13 cellular contexts compared by ENCODE assay signal in genomic region chr1:53366901-53367502, GRCh38. TPM values are rescaled to one million over a fixed set of nuclear protein-coding genes. Genes with fewer than 3 reads are reported as not detected.
A peak's percentile ranks its signal among the peaks of the same experiment; 100 is the strongest.
DNase-seq lines count a peak whose midpoint lies in the region; ATAC-seq and TF ChIP-seq lines count a peak whose summit lies in the region.
"Had no signal": no experiment of that assay in that cellular context is flagged by ENCODE, and none has a peak within 500 bp of the region (broad histone marks: within the 10 kb centered on the region; RNA-seq: fewer than 3 reads in every experiment).

No MANE protein-coding gene starts in this region.

- peaks cover 35% of the 10 kb centered on the region for H3K4me1 Mint-ChIP-seq in activated CD4-positive, alpha-beta T cell treated with anti-CD3 and anti-CD28 coated beads, Interleukin-2, amount 10 ng/mL, durations not matched to agents 7 days and 5 days
- H3K4me1 Mint-ChIP-seq in chondrocyte (ENCODE audit: low read depth): no peaks in the 10 kb centered on the region
- H3K4me1 Mint-ChIP-seq in stimulated activated naive B cell treated with anti-CD40 and anti-IgM and Interleukin-4, amounts not matched to agents 10 μg/mL and 1 μg/mL and 100 μg/mL, for 72 hours: peaks cover 26 to 41% of the 10 kb centered on the region in 2 donors
- peaks cover 17% of the 10 kb centered on the region for H3K4me1 Mint-ChIP-seq in T-helper 2 cell treated with Interferon-gamma antibody and Interleukin-4, amounts not matched to agents 5 μg/mL and 100 μg/mL, for 36 hours (ENCODE audit: low read depth)

- CTCF ChIA-PET in activated CD4-positive, alpha-beta T cell treated with anti-CD3 and anti-CD28 coated beads, Interleukin-2, amount 10 ng/mL, durations not matched to agents 7 days and 5 days (lab: Charles Lee): interaction anchor here (1.8 kb wide), 1 partner anchor 11 kb away, joined by 8 read pairs; no protein-coding TSS in a partner anchor

- no peak for DNase-seq in activated CD4-positive, alpha-beta T cell treated with anti-CD3 and anti-CD28 coated beads, Interleukin-2, amount 10 ng/mL, durations not matched to agents 7 days and 5 days
- no peak for DNase-seq in activated CD4-positive, alpha-beta T cell treated with anti-CD3 and anti-CD28 coated beads for 4 hours
- DNase-seq in chondrocyte (ENCODE audit: low spot score) (peak; percentile 73), foreskin melanocyte (no peak), NCI-H1417 treated with DMSO at 0.1 percent for 48 hours (lab: John Stamatoyannopoulos, UW) (no peak)
- DNase-seq in stimulated activated naive B cell treated with anti-CD40 and anti-IgM and Interleukin-4, amounts not matched to agents 10 μg/mL and 1 μg/mL and 100 μg/mL, for 72 hours: no peak
- DNase-seq in T-helper 2 cell treated with Interferon-gamma antibody and Interleukin-4, amounts not matched to agents 5 μg/mL and 100 μg/mL, for 36 hours (ENCODE audit: low spot score): no peak
- DNase-seq: activated CD4-positive, alpha-beta T cell treated with anti-CD3 and anti-CD28 coated beads, Interleukin-2, amount 50 U/mL, for 4 hours; Calu3; HFFc6; PC-9 had no signal

- H3K36me3 Mint-ChIP-seq in activated CD4-positive, alpha-beta T cell treated with anti-CD3 and anti-CD28 coated beads, Interleukin-2, amount 10 ng/mL, durations not matched to agents 7 days and 5 days (ENCODE audit: low read depth): peaks cover 2% of the 10 kb centered on the region
- no peaks in the 10 kb centered on the region for H3K36me3 Mint-ChIP-seq in chondrocyte (ENCODE audit: low read depth)
- peaks cover 2 to 14% of the 10 kb centered on the region in 2 donors for H3K36me3 Mint-ChIP-seq in stimulated activated naive B cell treated with anti-CD40 and anti-IgM and Interleukin-4, amounts not matched to agents 10 μg/mL and 1 μg/mL and 100 μg/mL, for 72 hours
- no peaks in the 10 kb centered on the region for H3K36me3 Mint-ChIP-seq in T-helper 2 cell treated with Interferon-gamma antibody and Interleukin-4, amounts not matched to agents 5 μg/mL and 100 μg/mL, for 36 hours (ENCODE audit: low read depth)

- peak overlapping the region; percentile 79 for H3K4me3 Mint-ChIP-seq in activated CD4-positive, alpha-beta T cell treated with anti-CD3 and anti-CD28 coated beads, Interleukin-2, amount 10 ng/mL, durations not matched to agents 7 days and 5 days
- no peak overlapping the region for H3K4me3 Mint-ChIP-seq in chondrocyte (ENCODE audit: unreplicated experiment)
- H3K4me3 Mint-ChIP-seq in stimulated activated naive B cell treated with anti-CD40 and anti-IgM and Interleukin-4, amounts not matched to agents 10 μg/mL and 1 μg/mL and 100 μg/mL, for 72 hours: peak overlapping the region; percentile 90 to 93
- H3K4me3 Mint-ChIP-seq in T-helper 2 cell treated with Interferon-gamma antibody and Interleukin-4, amounts not matched to agents 5 μg/mL and 100 μg/mL, for 36 hours: no peak overlapping the region
- H3K4me3 Mint-ChIP-seq: HFFc6 had no signal

- POLR2A ChIA-PET in activated CD4-positive, alpha-beta T cell treated with anti-CD3 and anti-CD28 coated beads, Interleukin-2, amount 10 ng/mL, durations not matched to agents 7 days and 5 days (lab: Charles Lee): interaction anchor here (1.4 kb wide), 1 partner anchor 47 kb away, joined by 3 read pairs; no protein-coding TSS in a partner anchor

- H3K27me3 Mint-ChIP-seq in activated CD4-positive, alpha-beta T cell treated with anti-CD3 and anti-CD28 coated beads, Interleukin-2, amount 10 ng/mL, durations not matched to agents 7 days and 5 days: no peaks in the 10 kb centered on the region
- peaks cover 3% of the 10 kb centered on the region for H3K27me3 Mint-ChIP-seq in chondrocyte (ENCODE audit: low read depth)
- H3K27me3 Mint-ChIP-seq in stimulated activated naive B cell treated with anti-CD40 and anti-IgM and Interleukin-4, amounts not matched to agents 10 μg/mL and 1 μg/mL and 100 μg/mL, for 72 hours: no peaks in the 10 kb centered on the region
- peaks cover 6% of the 10 kb centered on the region for H3K27me3 Mint-ChIP-seq in T-helper 2 cell treated with Interferon-gamma antibody and Interleukin-4, amounts not matched to agents 5 μg/mL and 100 μg/mL, for 36 hours (ENCODE audit: low read depth)

- no peaks in the 10 kb centered on the region for H3K9me3 ChIP-seq in KOPT-K1 (ENCODE audit: insufficient read depth, low read length, poor library complexity, severe bottlenecking)
- H3K9me3 ChIP-seq: A549 had no signal

- peak overlapping the region; percentile 92 for H3K27ac Mint-ChIP-seq in activated CD4-positive, alpha-beta T cell treated with anti-CD3 and anti-CD28 coated beads, Interleukin-2, amount 10 ng/mL, durations not matched to agents 7 days and 5 days
- H3K27ac Mint-ChIP-seq in chondrocyte (ENCODE audit: unreplicated experiment): no peak overlapping the region
- H3K27ac Mint-ChIP-seq in stimulated activated naive B cell treated with anti-CD40 and anti-IgM and Interleukin-4, amounts not matched to agents 10 μg/mL and 1 μg/mL and 100 μg/mL, for 72 hours: peak overlapping the region; percentile 56
- H3K27ac Mint-ChIP-seq in T-helper 2 cell treated with Interferon-gamma antibody and Interleukin-4, amounts not matched to agents 5 μg/mL and 100 μg/mL, for 36 hours: no peak overlapping the region
- H3K27ac Mint-ChIP-seq: HFFc6 had no signal

- peak overlapping the region; percentile 65 for H3K27ac ChIP-seq in KOPT-K1 (ENCODE audit: low read depth, low read length, poor library complexity, severe bottlenecking)
- H3K27ac ChIP-seq: A549, PC-9 had no signal

- TF ChIP-seq CTCF in chondrocyte (IDR thresholded peaks at IDR 0.05): no peak

- no peaks in the 10 kb centered on the region for H3K36me3 ChIP-seq in KOPT-K1 (ENCODE audit: insufficient read depth, low read length)

- no peak for ATAC-seq in stimulated activated naive B cell treated with anti-CD40 and anti-IgM and Interleukin-4, amounts not matched to agents 10 μg/mL and 1 μg/mL and 100 μg/mL, for 72 hours (replicated peaks)
- ATAC-seq: A549 had no signal

- no peaks in the 10 kb centered on the region for H3K9me3 Mint-ChIP-seq in activated CD4-positive, alpha-beta T cell treated with anti-CD3 and anti-CD28 coated beads, Interleukin-2, amount 10 ng/mL, durations not matched to agents 7 days and 5 days
- no peaks in the 10 kb centered on the region for H3K9me3 Mint-ChIP-seq in chondrocyte (ENCODE audit: low read depth)
- H3K9me3 Mint-ChIP-seq in stimulated activated naive B cell treated with anti-CD40 and anti-IgM and Interleukin-4, amounts not matched to agents 10 μg/mL and 1 μg/mL and 100 μg/mL, for 72 hours: no peaks in the 10 kb centered on the region
- H3K9me3 Mint-ChIP-seq in T-helper 2 cell treated with Interferon-gamma antibody and Interleukin-4, amounts not matched to agents 5 μg/mL and 100 μg/mL, for 36 hours: no peaks in the 10 kb centered on the region
- H3K9me3 Mint-ChIP-seq: HFFc6 had no signal

RNA-seq across cellular contexts. Expression of gene LRP8, which starts 39.1 kb away (rescaled TPM):
- 10 to 100 TPM; 51.8 to 56.6 TPM for total RNA-seq in activated CD4-positive, alpha-beta T cell treated with anti-CD3 and anti-CD28 coated beads, Interleukin-2, amount 10 ng/mL, durations not matched to agents 7 days and 5 days
- total RNA-seq in chondrocyte: 7.1 to 14.5 TPM (median 8.3 TPM) in 3 replicates

Comparison
In these comparisons a context has a peak if more than half of its experiments do, and no peak if none do; other contexts are left out.
1. H3K27ac Mint-ChIP-seq: peak in activated CD4-positive, alpha-beta T cell treated with anti-CD3 and anti-CD28 coated beads, Interleukin-2, amount 10 ng/mL, durations not matched to agents 7 days and 5 days (single experiment) and stimulated activated naive B cell treated with anti-CD40 and anti-IgM and Interleukin-4, amounts not matched to agents 10 μg/mL and 1 μg/mL and 100 μg/mL, for 72 hours (single experiment); none in chondrocyte (single experiment) and T-helper 2 cell treated with Interferon-gamma antibody and Interleukin-4, amounts not matched to agents 5 μg/mL and 100 μg/mL, for 36 hours (single experiment).
2. H3K4me3 Mint-ChIP-seq: peak in activated CD4-positive, alpha-beta T cell treated with anti-CD3 and anti-CD28 coated beads, Interleukin-2, amount 10 ng/mL, durations not matched to agents 7 days and 5 days (single experiment) and stimulated activated naive B cell treated with anti-CD40 and anti-IgM and Interleukin-4, amounts not matched to agents 10 μg/mL and 1 μg/mL and 100 μg/mL, for 72 hours (2 of 2); none in chondrocyte (single experiment) and T-helper 2 cell treated with Interferon-gamma antibody and Interleukin-4, amounts not matched to agents 5 μg/mL and 100 μg/mL, for 36 hours (single experiment).